In the genomic region with DNA sequence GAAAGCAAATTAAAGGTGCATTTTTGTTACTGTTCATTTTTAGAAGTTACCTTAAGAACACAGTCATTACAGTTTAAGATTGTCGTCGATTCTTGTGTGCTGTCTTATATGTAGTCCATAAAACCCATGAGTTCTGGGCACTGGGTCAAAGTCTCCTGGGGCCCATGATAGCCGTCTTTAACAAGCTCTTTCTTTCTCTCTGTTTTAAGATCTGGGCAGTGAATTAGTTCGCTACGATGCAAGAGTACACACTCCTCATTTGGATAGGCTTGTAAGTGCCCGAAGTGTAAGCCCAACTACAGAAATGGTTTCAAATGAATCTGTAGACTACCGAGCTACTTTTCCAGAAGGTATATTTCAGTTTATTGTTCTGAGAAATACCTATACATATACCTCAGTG, we compare ENCODE assay signal across 27 cellular contexts.
DNase-seq lines count a peak whose midpoint lies in the region; ATAC-seq and TF ChIP-seq lines count a peak whose summit lies in the region.
"Had no signal": no experiment of that assay in that cellular context is flagged by ENCODE, and none has a peak within 500 bp of the region (broad histone marks: within the 10 kb centered on the region; RNA-seq: fewer than 3 reads in every experiment).

No MANE protein-coding gene starts in this region.

- H3K36me3 Mint-ChIP-seq in naive thymus-derived CD8-positive, alpha-beta T cell, result no peaks in the 10 kb centered on the region
- H3K36me3 Mint-ChIP-seq: immature natural killer cell had no signal

- H3K27ac ChIP-seq in ACC112 (ENCODE audit: low read depth, low read length) (peak overlapping the region; percentile 97), epithelial cell of prostate (peak overlapping the region; percentile 96), osteoblast (ENCODE audit: low read depth, low read length) (peak overlapping the region; percentile 54)
- H3K27ac ChIP-seq: coronary artery, esophagus muscularis mucosa, left ventricle myocardium inferior, SJCRH30, upper lobe of right lung had no signal

- TF ChIP-seq CTCF in osteoblast (IDR thresholded peaks at IDR 0.05; ENCODE audit: extremely low read depth, low read depth, low read length) (no peak), foreskin fibroblast (IDR thresholded peaks at IDR 0.05; ENCODE audit: low read depth, low read length) (no peak)

- H3K4me3 ChIP-seq in ACC112 (ENCODE audit: low read depth, low read length) (peak overlapping the region; percentile 36; the same call in 1 of the 2 replicates), osteoblast (ENCODE audit: insufficient read depth, low read length) (no peak overlapping the region), foreskin fibroblast (ENCODE audit: low read depth in 1 of 2, low read length in 2 of 2) (no peak overlapping the region)
- H3K4me3 ChIP-seq: coronary artery, esophagus muscularis mucosa, left ventricle myocardium inferior, SJCRH30, upper lobe of right lung had no signal

- H3K79me2 ChIP-seq in ACC112 (ENCODE audit: control insufficient read depth, insufficient read depth, low read length, unreplicated experiment) (no peaks in the 10 kb centered on the region), osteoblast (ENCODE audit: insufficient read depth, low read length) (no peaks in the 10 kb centered on the region)

- POLR2A ChIA-PET in naive thymus-derived CD8-positive, alpha-beta T cell (lab: Charles Lee), result no interaction called here

- no peak for ATAC-seq in naive thymus-derived CD8-positive, alpha-beta T cell
- ATAC-seq in HG02852 (IDR thresholded peaks at IDR 0.05; ENCODE audit: unreplicated experiment), result no peak
- ATAC-seq: activated CD4-positive, alpha-beta T cell treated with anti-CD3 and anti-CD28 coated beads for 36 hours; activated T-cell treated with anti-CD3 and anti-CD28 coated beads, Interleukin-2, amount 50 U/mL, for 72 hours; effector memory CD8-positive, alpha-beta T cell; upper lobe of right lung had no signal

- H3K27ac Mint-ChIP-seq in naive thymus-derived CD8-positive, alpha-beta T cell, result no peak overlapping the region
- H3K27ac Mint-ChIP-seq: activated CD4-positive, alpha-beta T cell treated with anti-CD3 and anti-CD28 coated beads for 36 hours; activated naive CD4-positive, alpha-beta T cell treated with anti-CD3 and anti-CD28 coated beads for 36 hours; activated T-cell treated with anti-CD3 and anti-CD28 coated beads, Interleukin-2, amount 50 U/mL, for 72 hours; effector memory CD8-positive, alpha-beta T cell; immature natural killer cell; T-helper 1 cell treated with Interleukin-12 subunit alpha and Interleukin-12 subunit beta and Interleukin-4 antibody, amounts not matched to agents 30 μg/mL and 1 μg/mL, for 36 hours had no signal

- H4K20me1 ChIP-seq in osteoblast (ENCODE audit: insufficient read depth, low read length), result no peaks in the 10 kb centered on the region

- H3K4me2 ChIP-seq in osteoblast (ENCODE audit: insufficient read depth, low read length), result no peak overlapping the region

- no peak overlapping the region for H3K4me3 Mint-ChIP-seq in naive thymus-derived CD8-positive, alpha-beta T cell
- H3K4me3 Mint-ChIP-seq: activated CD4-positive, alpha-beta T cell treated with anti-CD3 and anti-CD28 coated beads for 36 hours; activated naive CD4-positive, alpha-beta T cell treated with anti-CD3 and anti-CD28 coated beads for 36 hours; activated T-cell treated with anti-CD3 and anti-CD28 coated beads, Interleukin-2, amount 50 U/mL, for 72 hours; effector memory CD8-positive, alpha-beta T cell; immature natural killer cell; neural crest cell; T-helper 1 cell treated with Interleukin-12 subunit alpha and Interleukin-12 subunit beta and Interleukin-4 antibody, amounts not matched to agents 30 μg/mL and 1 μg/mL, for 36 hours had no signal

- H2AFZ ChIP-seq in ACC112 (ENCODE audit: low read length, unreplicated experiment) (no peak overlapping the region), osteoblast (ENCODE audit: low read length) (peak overlapping the region; percentile 26)

- H3K9me3 ChIP-seq in osteoblast (ENCODE audit: low read depth, low read length), result no peaks in the 10 kb centered on the region
- H3K9me3 ChIP-seq: esophagus muscularis mucosa, left ventricle myocardium inferior, SJCRH30, upper lobe of right lung had no signal

- DNase-seq in LoVo (ENCODE audit: low spot score), result peak; percentile 59
- no peak for DNase-seq in epithelial cell of prostate (ENCODE audit: low read depth, low spot score)
- no peak for DNase-seq in osteoblast (ENCODE audit: insufficient read length, low spot score, missing footprints)
- no peak for DNase-seq in DMS153 (lab: John Stamatoyannopoulos, UW)
- no peak for DNase-seq in foreskin fibroblast
- no peak for DNase-seq in naive thymus-derived CD8-positive, alpha-beta T cell
- DNase-seq: activated CD4-positive, alpha-beta T cell treated with anti-CD3 and anti-CD28 coated beads for 36 hours; activated naive CD4-positive, alpha-beta T cell treated with anti-CD3 and anti-CD28 coated beads for 36 hours; activated T-cell treated with anti-CD3 and anti-CD28 coated beads, Interleukin-2, amount 50 U/mL, for 72 hours; C1 segment of cervical spinal cord; effector memory CD8-positive, alpha-beta T cell; hippocampal formation; immature natural killer cell; left ventricle myocardium inferior; midbrain; NCI-H1694; NCI-H2171 treated with DMSO at 0.1 percent for 48 hours; NCI-H524; NK-92 treated with Interleukin-12 subunit alpha and Interleukin-12 subunit beta, amount 100 ng/mL, for 24 hours; SJCRH30; upper lobe of right lung had no signal

- H3K9me3 Mint-ChIP-seq in naive thymus-derived CD8-positive, alpha-beta T cell, result no peaks in the 10 kb centered on the region
- H3K9me3 Mint-ChIP-seq: activated naive CD4-positive, alpha-beta T cell treated with anti-CD3 and anti-CD28 coated beads for 36 hours; activated T-cell treated with anti-CD3 and anti-CD28 coated beads, Interleukin-2, amount 50 U/mL, for 72 hours; effector memory CD8-positive, alpha-beta T cell; neural crest cell; T-helper 1 cell treated with Interleukin-12 subunit alpha and Interleukin-12 subunit beta and Interleukin-4 antibody, amounts not matched to agents 30 μg/mL and 1 μg/mL, for 36 hours had no signal

- peaks cover 1 to 33% (median 23%) of the 10 kb centered on the region in 5 donors for H3K27me3 Mint-ChIP-seq in naive thymus-derived CD8-positive, alpha-beta T cell

- H3K4me1 Mint-ChIP-seq in naive thymus-derived CD8-positive, alpha-beta T cell, result no peaks in the 10 kb centered on the region
- H3K4me1 Mint-ChIP-seq: activated CD4-positive, alpha-beta T cell treated with anti-CD3 and anti-CD28 coated beads for 36 hours; immature natural killer cell; neural crest cell had no signal

- H3K4me1 ChIP-seq in ACC112 (ENCODE audit: control insufficient read depth, insufficient read depth, low read length, unreplicated experiment) (peaks cover 48% of the 10 kb centered on the region), osteoblast (ENCODE audit: insufficient read depth, low read length) (peaks cover 28% of the 10 kb centered on the region)
- H3K4me1 ChIP-seq: upper lobe of right lung had no signal

- H3K27me3 ChIP-seq in ACC112 (ENCODE audit: insufficient read depth, low read length) (no peaks in the 10 kb centered on the region), osteoblast (ENCODE audit: insufficient read depth, low read length) (no peaks in the 10 kb centered on the region)
- H3K27me3 ChIP-seq: esophagus muscularis mucosa, SJCRH30, upper lobe of right lung had no signal

- H3K36me3 ChIP-seq in ACC112 (ENCODE audit: insufficient read depth, low read length) (peaks cover 17% of the 10 kb centered on the region), osteoblast (ENCODE audit: insufficient read depth, low read length) (peaks cover 45% of the 10 kb centered on the region)
- H3K36me3 ChIP-seq: esophagus muscularis mucosa, upper lobe of right lung had no signal
